19 cellular contexts compared by ENCODE assay signal in genomic region chr2:120322329-120322728, GRCh38. TPM values are rescaled to one million over a fixed set of nuclear protein-coding genes. Genes with fewer than 3 reads are reported as not detected.
DNase-seq lines count a peak whose midpoint lies in the region; ATAC-seq, FAIRE-seq and TF ChIP-seq lines count a peak whose summit lies in the region.
"Had no signal": no experiment of that assay in that cellular context is flagged by ENCODE, and none has a peak within 500 bp of the region (broad histone marks: within the 10 kb centered on the region; RNA-seq: fewer than 3 reads in every experiment).

No MANE protein-coding gene starts in this region.

- POLR2A ChIA-PET in K562 (lab: Yijun Ruan, JAX) (interaction anchor here (0.6 kb wide), 1 partner anchor 1310 kb away, joined by 4 read pairs; no protein-coding TSS in a partner anchor), HepG2 (lab: Yijun Ruan, JAX) (no interaction called here)

- TF ChIP-seq POLR2A in K562 (conservative IDR thresholded peaks at IDR 0.05) (no peak), HepG2 (IDR thresholded peaks at IDR 0.05; ENCODE audit: insufficient read depth in 1 of 2, low read depth in 2 of 2, low read length in 2 of 2) (no peak)

- H3K79me2 ChIP-seq in K562 (ENCODE audit: control insufficient read depth, insufficient read depth, low read length) (no peaks in the 10 kb centered on the region), HepG2 (ENCODE audit: insufficient read depth, low read length) (no peaks in the 10 kb centered on the region)

- no peak for TF ChIP-seq EP300 in K562 (IDR thresholded peaks at IDR 0.05; ENCODE audit: low read length)
- no peak for TF ChIP-seq EP300 in HepG2 (IDR thresholded peaks at IDR 0.05; ENCODE audit: low read depth in 2 of 2, low read length in 2 of 2)
- TF ChIP-seq EP300 in HepG2 (CRISPR knock-in tag; IDR thresholded peaks at IDR 0.05; ENCODE audit: borderline replicate concordance) = no peak

- BruUV-seq in K562 (replicated peaks; lab: Mats Ljungman, UMichigan) (no TSS peak), HepG2 (replicated peaks; lab: Mats Ljungman, UMichigan) (no TSS peak)

- 45% methylated on average over 7 of the region's 7 CpGs for WGBS in K562 (ENCODE audit: insufficient coverage, low coverage, missing lambda C conversion rate)
- 57% methylated on average over 7 of the region's 7 CpGs for WGBS in HepG2 (ENCODE audit: low lambda C conversion rate)
- 96 to 97% methylated on average over 7 of the region's 7 CpGs for WGBS in heart right ventricle, 2 donors

- H3K4me3 ChIP-seq in BLaER1 treated with 17β-estradiol and CSF1 and Interleukin-3, amounts not matched to agents 10 nM and 100 nM = no peak overlapping the region
- no peak overlapping the region for H3K4me3 ChIP-seq in K562
- H3K4me3 ChIP-seq in HepG2 (replicated peaks in 1 of 3; ENCODE audit: insufficient read depth in 1 of 3, low read depth in 2 of 3, low read length in 3 of 3) = no peak overlapping the region
- no peak overlapping the region for H3K4me3 ChIP-seq in brain microvascular endothelial cell (ENCODE audit: low read depth, low read length)
- H3K4me3 ChIP-seq in heart right ventricle = no peak overlapping the region
- H3K4me3 ChIP-seq: GM12878, GM23248, HAP-1 had no signal

- CTCF ChIA-PET in K562 (lab: Yijun Ruan, JAX; ENCODE audit: low intra/inter-chr PET ratio) (no interaction called here), HepG2 (lab: Yijun Ruan, JAX; ENCODE audit: low intra/inter-chr PET ratio, low total read pairs) (no interaction called here)

- ATAC-seq in K562 (no peak), HepG2 (no peak), Right ventricle myocardium superior (ENCODE audit: poor library complexity) (no peak), heart right ventricle (no peak)
- ATAC-seq: GM12878 had no signal

- FAIRE-seq in K562 (lab: Jason Lieb, UNC) (no peak), HepG2 (lab: Jason Lieb, UNC) (no peak)
- FAIRE-seq: D721Med, GM12878, GM19239 had no signal

- no peaks in the 10 kb centered on the region for H3K36me3 ChIP-seq in BLaER1 treated with 17β-estradiol and CSF1 and Interleukin-3, amounts not matched to agents 10 nM and 100 nM
- H3K36me3 ChIP-seq in K562 (ENCODE audit: control insufficient read depth, insufficient read depth, low read length) = no peaks in the 10 kb centered on the region
- no peaks in the 10 kb centered on the region for H3K36me3 ChIP-seq in HepG2 (replicated peaks in 1 of 2; ENCODE audit: control insufficient read depth in 1 of 2, insufficient read depth in 2 of 2, low read length in 2 of 2)
- no peaks in the 10 kb centered on the region for H3K36me3 ChIP-seq in brain microvascular endothelial cell (replicated peaks)
- H3K36me3 ChIP-seq in heart right ventricle = no peaks in the 10 kb centered on the region
- H3K36me3 ChIP-seq: HAP-1 had no signal

- H3K9me3 ChIP-seq in BLaER1 treated with 17β-estradiol and CSF1 and Interleukin-3, amounts not matched to agents 10 nM and 100 nM (replicated peaks in 1 of 11) = no peaks in the 10 kb centered on the region
- H3K9me3 ChIP-seq in K562 (replicated peaks; ENCODE audit: control insufficient read depth, insufficient read depth, low read depth, low read length) = no peaks in the 10 kb centered on the region
- no peaks in the 10 kb centered on the region for H3K9me3 ChIP-seq in HepG2 (ENCODE audit: low read length)
- H3K9me3 ChIP-seq in heart right ventricle = no peaks in the 10 kb centered on the region
- H3K9me3 ChIP-seq: HAP-1 had no signal

- no peak overlapping the region for H3K9ac ChIP-seq in BLaER1 treated with 17β-estradiol and CSF1 and Interleukin-3, amounts not matched to agents 10 nM and 100 nM
- H3K9ac ChIP-seq in K562 (ENCODE audit: insufficient read depth in 1 of 2, low read depth in 2 of 2, low read length in 2 of 2) (no peak overlapping the region), HepG2 (ENCODE audit: insufficient read depth, low read depth, low read length) (no peak overlapping the region)

- DNase-seq in K562 (ENCODE audit: extremely low read depth in 1 of 4, low spot score in 3 of 4) = no peak
- no peak for DNase-seq in HepG2 (ENCODE audit: low spot score)
- no peak for DNase-seq in brain microvascular endothelial cell
- no peak for DNase-seq in Right ventricle myocardium superior
- DNase-seq in heart right ventricle = no peak
- DNase-seq: CD4-positive, alpha-beta T cell; CD8-positive, alpha-beta memory T cell; DMS 273 treated with DMSO at 0.1 percent for 48 hours; DMS79; EL; GDM1; GM23248; HFFc6 had no signal

- H3K27ac ChIP-seq in BLaER1 treated with 17β-estradiol and CSF1 and Interleukin-3, amounts not matched to agents 10 nM and 100 nM = peak overlapping the region in 1 of 11 experiments; percentile 3; a peak in 1 of 22 replicates
- H3K27ac ChIP-seq in K562 (ENCODE audit: extremely low read depth, low read depth, low read length) (no peak overlapping the region), HepG2 (ENCODE audit: extremely low read length, insufficient read depth, low read length) (no peak overlapping the region), brain microvascular endothelial cell (no peak overlapping the region), heart right ventricle (no peak overlapping the region)
- H3K27ac ChIP-seq: GM23248 had no signal

- H3K4me2 ChIP-seq in BLaER1 treated with 17β-estradiol and CSF1 and Interleukin-3, amounts not matched to agents 10 nM and 100 nM = peak overlapping the region; percentile 10 to 75 (median 64); a peak in 21 of 22 replicates
- H3K4me2 ChIP-seq in K562 (ENCODE audit: insufficient read depth, low read length) = no peak overlapping the region
- no peak overlapping the region for H3K4me2 ChIP-seq in HepG2 (ENCODE audit: low read depth, low read length)

- in situ Hi-C loops in K562 (cut with MboI) = no loop called here
- in situ Hi-C loops in HepG2 (cut with HindIII; ENCODE audit: extremely low pct_ligation_motif_present, low pct_unique_long_range_greater_than_20kb) = no loop called here
- in situ Hi-C loops in brain microvascular endothelial cell (cut with HindIII; ENCODE audit: low pct_ligation_motif_present, low sequenced_read_pairs) = no loop called here

- TF ChIP-seq RAD21 in K562 (CRISPR knock-in tag; conservative IDR thresholded peaks at IDR 0.05 in 1 of 2, IDR thresholded peaks at IDR 0.05 in 1 of 2) = no peak
- no peak for TF ChIP-seq RAD21 in HepG2 (CRISPR knock-in tag; IDR thresholded peaks at IDR 0.05)

- H2AFZ ChIP-seq in K562 (ENCODE audit: low read depth, low read length) = no peak overlapping the region
- H2AFZ ChIP-seq in HepG2 (ENCODE audit: low read length) = no peak overlapping the region

- no peak for TF ChIP-seq CTCF in K562 (IDR thresholded peaks at IDR 0.05 in 2 of 3, conservative IDR thresholded peaks at IDR 0.05 in 1 of 3; ENCODE audit: insufficient read depth in 2 of 3, low read depth in 1 of 3, low read length in 3 of 3)
- TF ChIP-seq CTCF in HepG2 (CRISPR knock-in tag; IDR thresholded peaks at IDR 0.05) = no peak
- TF ChIP-seq CTCF in brain microvascular endothelial cell (IDR thresholded peaks at IDR 0.05; ENCODE audit: low read depth, low read length, missing control alignments) = no peak
- no peak for TF ChIP-seq CTCF in heart right ventricle (IDR thresholded peaks at IDR 0.05)

- no peaks in the 10 kb centered on the region for H4K20me1 ChIP-seq in BLaER1 treated with 17β-estradiol and CSF1 and Interleukin-3, amounts not matched to agents 10 nM and 100 nM
- H4K20me1 ChIP-seq in K562 (replicated peaks; ENCODE audit: control insufficient read depth, insufficient read depth, low read length) (peaks cover 19% of the 10 kb centered on the region; the same call in 1 of the 2 replicates), HepG2 (ENCODE audit: insufficient read depth, low read length) (no peaks in the 10 kb centered on the region)

- intact Hi-C loops in K562 (cut with micrococcal nuclease) (no loop called here), HepG2 (cut with micrococcal nuclease; ENCODE audit: unreplicated experiment) (no loop called here), Right ventricle myocardium superior (cut with DNase I) (no loop called here), heart right ventricle (cut with DNase I) (no loop called here)

- H3K9me1 ChIP-seq in K562 (ENCODE audit: control insufficient read depth, insufficient read depth, low read length) = no peaks in the 10 kb centered on the region

- H3K27me3 ChIP-seq in BLaER1 treated with 17β-estradiol and CSF1 and Interleukin-3, amounts not matched to agents 10 nM and 100 nM = peaks cover 0 to 24% (median 0%) of the 10 kb centered on the region in 11 experiments; a peak in 10 of 22 replicates
- H3K27me3 ChIP-seq in K562 (ENCODE audit: control insufficient read depth in 2 of 2, insufficient read depth in 2 of 2, low read length in 2 of 2) (peaks cover 44 to 82% of the 10 kb centered on the region in 2 experiments), HepG2 (ENCODE audit: control insufficient read depth in 1 of 2, insufficient read depth in 2 of 2, low read length in 2 of 2) (peaks cover 26 to 87% of the 10 kb centered on the region in 2 experiments), brain microvascular endothelial cell (replicated peaks) (peaks cover 13% of the 10 kb centered on the region), heart right ventricle (peaks cover 0 to 23% (median 0%) of the 10 kb centered on the region in 7 donors)

- H3K4me1 ChIP-seq in BLaER1 treated with 17β-estradiol and CSF1 and Interleukin-3, amounts not matched to agents 10 nM and 100 nM = peaks cover 6 to 56% (median 44%) of the 10 kb centered on the region in 10 experiments; a peak in 18 of 20 replicates
- H3K4me1 ChIP-seq in K562 (replicated peaks in 1 of 2; ENCODE audit: control insufficient read depth in 2 of 2, insufficient read depth in 2 of 2, low read length in 2 of 2) = peaks cover 10 to 14% of the 10 kb centered on the region in 2 experiments; a peak in 4 of 5 replicates
- peaks cover 12% of the 10 kb centered on the region; the same call in 1 of the 2 replicates for H3K4me1 ChIP-seq in HepG2 (ENCODE audit: insufficient read depth, low read length)
- H3K4me1 ChIP-seq in heart right ventricle = peaks cover 19 to 37% (median 28%) of the 10 kb centered on the region in 9 donors
- H3K4me1 ChIP-seq: HAP-1 had no signal

RNA-seq across cellular contexts. Expression of gene INHBB, which starts 23.6 kb away (rescaled TPM):
- total RNA-seq in K562 (2011; cell fraction: chromatin; rRNA removed; ENCODE audit: low replicate concordance) = not detected in 2 replicates
- not detected in 2 replicates for total RNA-seq in K562 (2011; cell fraction: nucleolus; rRNA removed)
- not detected in 2 replicates for total RNA-seq in K562 (2011; cell fraction: nucleoplasm; rRNA removed)
- total RNA-seq in K562 (2014; rRNA removed) = not detected in 2 replicates
- total RNA-seq in K562 (2014; rRNA removed; fragmentation: Illumina TruSeq; extraction: Trizol) = not detected in 2 replicates
- not detected in 2 replicates for total RNA-seq in K562 (2015; rRNA removed; fragmentation: Illumina TruSeq; extraction: Trizol)
- 0.11 TPM in 1 of 2 replicates, not detected in the other for total RNA-seq in K562 (2021)
- not detected in 2 replicates for polyA plus RNA-seq in K562 (2011; rRNA removed)
- not detected in 2 replicates for polyA plus RNA-seq in K562 (2011; cell fraction: cytosol; rRNA removed)
- not detected in 2 replicates for polyA plus RNA-seq in K562 (2011; cell fraction: nucleus; rRNA removed)
- not detected in 2 replicates for polyA plus RNA-seq in K562 (2012)
- polyA plus RNA-seq in K562 (2014; fragmentation: Illumina TruSeq; extraction: Trizol) = 0.04 TPM in 1 of 2 replicates, not detected in the other
- polyA plus RNA-seq in K562 (2014; fragmentation: Nextera tagmentation; extraction: Ambion mirVana) = not detected
- polyA plus RNA-seq in K562 (2014; rRNA removed) = not detected in 2 replicates
- not detected in 2 replicates for polyA minus RNA-seq in K562 (2011; rRNA and poly(A)+ RNA removed)
- not detected in 2 replicates for polyA minus RNA-seq in K562 (2011; cell fraction: cytosol; rRNA and poly(A)+ RNA removed)
- polyA minus RNA-seq in K562 (2011; cell fraction: nucleus; rRNA and poly(A)+ RNA removed) = not detected in 2 replicates
- total RNA-seq in HepG2 (2016; rRNA removed; fragmentation: Illumina TruSeq; extraction: Trizol) = 0.17 and 0.20 TPM in 2 replicates
- not detected in 2 replicates for total RNA-seq in HepG2 (2016; cell fraction: cytosol; rRNA removed; fragmentation: Illumina TruSeq; extraction: Trizol; ENCODE audit: low read depth)
- total RNA-seq in HepG2 (2016; cell fraction: insoluble cytoplasmic fraction; rRNA removed; fragmentation: Illumina TruSeq; extraction: Trizol) = 0.09 and 0.19 TPM in 2 replicates
- total RNA-seq in HepG2 (2016; cell fraction: membrane; rRNA removed; fragmentation: Illumina TruSeq; extraction: Trizol) = 0.09 and 0.10 TPM in 2 replicates
- 0.40 and 0.47 TPM in 2 replicates for total RNA-seq in HepG2 (2016; cell fraction: nucleus; rRNA removed; fragmentation: Illumina TruSeq; extraction: Trizol)
- polyA plus RNA-seq in HepG2 (2011; rRNA removed) = 1.7 and 2.4 TPM in 2 replicates
- polyA plus RNA-seq in HepG2 (2011; cell fraction: cytosol; rRNA removed) = 2.2 and 2.3 TPM in 2 replicates
- polyA plus RNA-seq in HepG2 (2011; cell fraction: nucleus; rRNA removed) = 2.0 and 2.4 TPM in 2 replicates
- polyA plus RNA-seq in HepG2 (2012) = 0.34 and 0.88 TPM in 2 replicates
- polyA plus RNA-seq in HepG2 (2016; cell fraction: cytosol; fragmentation: Illumina TruSeq; extraction: Trizol; ENCODE audit: low read depth) = 0.05 TPM in 1 of 2 replicates, not detected in the other
- 0.10 and 0.17 TPM in 2 replicates for polyA plus RNA-seq in HepG2 (2016; cell fraction: insoluble cytoplasmic fraction; fragmentation: Illumina TruSeq; extraction: Trizol; ENCODE audit: low read depth)
- polyA plus RNA-seq in HepG2 (2016; cell fraction: membrane; fragmentation: Illumina TruSeq; extraction: Trizol; ENCODE audit: low read depth) = 0.06 TPM in 2 replicates
- 0.37 and 0.68 TPM in 2 replicates for polyA plus RNA-seq in HepG2 (2016; cell fraction: nucleus; fragmentation: Illumina TruSeq; extraction: Trizol; ENCODE audit: insufficient read depth, low read depth)
- 4.0 TPM in 1 of 2 replicates, not detected in the other for polyA minus RNA-seq in HepG2 (2011; rRNA and poly(A)+ RNA removed; ENCODE audit: low replicate concordance)
- polyA minus RNA-seq in HepG2 (2011; cell fraction: cytosol; rRNA and poly(A)+ RNA removed) = 2.7 TPM in 2 replicates
- 0.90 and 1.1 TPM in 2 replicates for polyA minus RNA-seq in HepG2 (2011; cell fraction: nucleus; rRNA and poly(A)+ RNA removed)
- 8.2 TPM for total RNA-seq in Right ventricle myocardium superior
- 1 to 10 TPM in 9 of 10 donors, under 1 TPM in 1; 0.89 to 9.2 (median 2.5) TPM for total RNA-seq in heart right ventricle
- polyA plus RNA-seq in heart right ventricle = 1 to 10 TPM; 3.6 to 5.9 TPM
- total RNA-seq: CD4-positive, alpha-beta T cell; CD8-positive, alpha-beta memory T cell had no signal
- polyA plus RNA-seq: CD14-positive monocyte; CD8-positive, alpha-beta memory T cell; GM12878 had no signal

Comparison
In these comparisons a context has a peak if more than half of its experiments do, and no peak if none do; other contexts are left out.
1. H3K4me2 ChIP-seq: peak in BLaER1 treated with 17β-estradiol and CSF1 and Interleukin-3, amounts not matched to agents 10 nM and 100 nM (11 of 11); none in K562 (single experiment) and HepG2 (single experiment).